ENCODE assay signal across 13 cellular contexts in genomic region chr12:96265400-96265799, GRCh38.
"Had no signal": no experiment of that assay in that cellular context is flagged by ENCODE, and none has a peak within 500 bp of the region (broad histone marks: within the 10 kb centered on the region; RNA-seq: fewer than 3 reads in every experiment).

No MANE protein-coding gene starts in this region.

- H3K27me3 ChIP-seq: uterus had no signal

- H3K9me3 ChIP-seq: uterus had no signal

- H3K27ac Mint-ChIP-seq: activated CD8-positive, alpha-beta T cell treated with anti-CD3 and anti-CD28 coated beads, Interleukin-2, amount 10 ng/mL, durations not matched to agents 7 days and 5 days had no signal

- DNase-seq: activated CD4-positive, alpha-beta T cell treated with anti-CD3 and anti-CD28 coated beads for 4 hours; activated CD8-positive, alpha-beta memory T cell treated with anti-CD3 and anti-CD28 coated beads, Interleukin-2, amount 50 U/mL, for 48 hours; activated CD8-positive, alpha-beta T cell treated with anti-CD3 and anti-CD28 coated beads, Interleukin-2, amount 10 ng/mL, durations not matched to agents 7 days and 5 days; activated effector memory CD4-positive, alpha-beta T cell treated with Interleukin-2 at 50 U/mL for 16 hours; cortex of kidney; effector CD8-positive, alpha-beta T cell; erythroblast; hippocampal formation; retina; stimulated activated CD4-positive, alpha-beta T cell treated with anti-CD3 and anti-CD28 coated beads, Interleukin-15, amount 100 ng/mL, for 24 hours; stimulated activated CD4-positive, alpha-beta T cell treated with anti-CD3 and anti-CD28 coated beads, Interleukin-4, amount 100 ng/mL, for 24 hours; uterus had no signal

- H3K27ac ChIP-seq: parathyroid adenoma, uterus had no signal

- H3K4me3 Mint-ChIP-seq: activated CD8-positive, alpha-beta T cell treated with anti-CD3 and anti-CD28 coated beads, Interleukin-2, amount 10 ng/mL, durations not matched to agents 7 days and 5 days had no signal

- ATAC-seq: activated CD8-positive, alpha-beta T cell treated with anti-CD3 and anti-CD28 coated beads, Interleukin-2, amount 10 ng/mL, durations not matched to agents 7 days and 5 days had no signal
